In genomic region chr7:28156401-28156800, GRCh38 we compare ENCODE assay signal across 20 cellular contexts. TPM values are rescaled to one million over a fixed set of nuclear protein-coding genes. Genes with fewer than 3 reads are reported as not detected.
DNase-seq lines count a peak whose midpoint lies in the region; ATAC-seq and TF ChIP-seq lines count a peak whose summit lies in the region.
"Had no signal": no experiment of that assay in that cellular context is flagged by ENCODE, and none has a peak within 500 bp of the region (broad histone marks: within the 10 kb centered on the region; RNA-seq: fewer than 3 reads in every experiment).

No MANE protein-coding gene starts in this region.

- POLR2A ChIA-PET in activated B cell treated with CpG ODN at 0.5 μM for 24 hours (lab: Charles Lee), result interaction anchor here (2.4 to 6.4 kb wide), 2 partner anchors 10 to 51 kb away, joined by 10 to 81 read pairs; no protein-coding TSS in a partner anchor

- peaks cover 4% of the 10 kb centered on the region for H3K9me3 Mint-ChIP-seq in stimulated activated naive CD8-positive, alpha-beta T cell treated with anti-CD3 and anti-CD28 coated beads, Interleukin-15, Interleukin-2, amounts not matched to agents 100 ng/mL and 50 ng/mL, for 24 hours
- H3K9me3 Mint-ChIP-seq in activated B cell treated with CpG ODN at 0.5 μM for 24 hours, result no peaks in the 10 kb centered on the region
- no peaks in the 10 kb centered on the region for H3K9me3 Mint-ChIP-seq in memory B cell
- H3K9me3 Mint-ChIP-seq in activated CD4-positive, alpha-beta T cell treated with anti-CD3 and anti-CD28 coated beads, Interleukin-2, amount 10 ng/mL, durations not matched to agents 24 days and 14 days, result peaks cover 4% of the 10 kb centered on the region
- H3K9me3 Mint-ChIP-seq: activated naive CD4-positive, alpha-beta T cell treated with anti-CD3 and anti-CD28 coated beads, Interleukin-2, amount 10 ng/mL, durations not matched to agents 7 days and 5 days had no signal

- peak overlapping the region; percentile 24 for H3K27ac Mint-ChIP-seq in stimulated activated naive CD8-positive, alpha-beta T cell treated with anti-CD3 and anti-CD28 coated beads, Interleukin-15, Interleukin-2, amounts not matched to agents 100 ng/mL and 50 ng/mL, for 24 hours
- H3K27ac Mint-ChIP-seq in activated B cell treated with CpG ODN at 0.5 μM for 24 hours, result peak overlapping the region; percentile 94
- peak overlapping the region; percentile 96 for H3K27ac Mint-ChIP-seq in memory B cell
- H3K27ac Mint-ChIP-seq in activated CD4-positive, alpha-beta T cell treated with anti-CD3 and anti-CD28 coated beads, Interleukin-2, amount 10 ng/mL, durations not matched to agents 24 days and 14 days, result no peak overlapping the region
- H3K27ac Mint-ChIP-seq: activated naive CD4-positive, alpha-beta T cell treated with anti-CD3 and anti-CD28 coated beads, Interleukin-2, amount 10 ng/mL, durations not matched to agents 7 days and 5 days had no signal

- no peak for DNase-seq in stimulated activated naive CD8-positive, alpha-beta T cell treated with anti-CD3 and anti-CD28 coated beads, Interleukin-15, Interleukin-2, amounts not matched to agents 100 U/mL and 50 U/mL, for 24 hours
- DNase-seq in activated B cell treated with CpG ODN at 0.5 μM for 24 hours (no peak), memory B cell (ENCODE audit: low spot score in 2 of 2) (no peak), ureter (ENCODE audit: low spot score) (no peak), NCI-H1105 treated with DMSO at 0.1 percent for 48 hours (lab: John Stamatoyannopoulos, UW) (no peak), NCI-H2029 (lab: John Stamatoyannopoulos, UW) (no peak)
- DNase-seq in activated CD4-positive, alpha-beta T cell treated with anti-CD3 and anti-CD28 coated beads, Interleukin-2, amount 10 ng/mL, durations not matched to agents 24 days and 14 days, result no peak
- DNase-seq: activated CD4-positive, alpha-beta T cell treated with anti-CD3 and anti-CD28 coated beads for 36 hours; activated CD8-positive, alpha-beta memory T cell treated with anti-CD3 and anti-CD28 coated beads for 24 hours; activated naive CD4-positive, alpha-beta T cell treated with anti-CD3 and anti-CD28 coated beads, Interleukin-2, amount 10 ng/mL, durations not matched to agents 7 days and 5 days; activated T-cell treated with anti-CD3 and anti-CD28 coated beads, Interleukin-2, amount 50 U/mL, for 1 hour; C1 segment of cervical spinal cord; cerebellar nuclear complex; glutamatergic neuron; MM.1S; NCI-H1417 treated with DMSO at 0.1 percent for 48 hours; NCI-H510A; Peyer's patch had no signal

- peaks cover 23% of the 10 kb centered on the region for H3K36me3 Mint-ChIP-seq in stimulated activated naive CD8-positive, alpha-beta T cell treated with anti-CD3 and anti-CD28 coated beads, Interleukin-15, Interleukin-2, amounts not matched to agents 100 ng/mL and 50 ng/mL, for 24 hours (ENCODE audit: low read depth)
- H3K36me3 Mint-ChIP-seq in activated B cell treated with CpG ODN at 0.5 μM for 24 hours (ENCODE audit: low read depth) (peaks cover 22% of the 10 kb centered on the region), memory B cell (peaks cover 19% of the 10 kb centered on the region)
- H3K36me3 Mint-ChIP-seq in activated CD4-positive, alpha-beta T cell treated with anti-CD3 and anti-CD28 coated beads, Interleukin-2, amount 10 ng/mL, durations not matched to agents 24 days and 14 days (ENCODE audit: low read depth), result no peaks in the 10 kb centered on the region

- H3K27me3 Mint-ChIP-seq in stimulated activated naive CD8-positive, alpha-beta T cell treated with anti-CD3 and anti-CD28 coated beads, Interleukin-15, Interleukin-2, amounts not matched to agents 100 ng/mL and 50 ng/mL, for 24 hours, result no peaks in the 10 kb centered on the region
- no peaks in the 10 kb centered on the region for H3K27me3 Mint-ChIP-seq in activated B cell treated with CpG ODN at 0.5 μM for 24 hours
- H3K27me3 Mint-ChIP-seq in memory B cell, result no peaks in the 10 kb centered on the region
- peaks cover 11% of the 10 kb centered on the region for H3K27me3 Mint-ChIP-seq in activated CD4-positive, alpha-beta T cell treated with anti-CD3 and anti-CD28 coated beads, Interleukin-2, amount 10 ng/mL, durations not matched to agents 24 days and 14 days
- H3K27me3 Mint-ChIP-seq: activated CD4-positive, alpha-beta T cell treated with anti-CD3 and anti-CD28 coated beads for 36 hours had no signal

- intact Hi-C loops in activated B cell treated with CpG ODN at 0.5 μM for 24 hours (cut with micrococcal nuclease), result loop anchor here (10.0 kb wide), 1 partner anchor 1292 kb away; the partner anchor contains the start of gene SKAP2
- intact Hi-C loops in activated CD4-positive, alpha-beta T cell treated with anti-CD3 and anti-CD28 coated beads, Interleukin-2, amount 10 ng/mL, durations not matched to agents 24 days and 14 days (cut with micrococcal nuclease), result loop anchor here (5.0 kb wide), 1 partner anchor 494 kb away; the partner anchor contains the start of gene HIBADH

- H3K4me1 Mint-ChIP-seq in stimulated activated naive CD8-positive, alpha-beta T cell treated with anti-CD3 and anti-CD28 coated beads, Interleukin-15, Interleukin-2, amounts not matched to agents 100 ng/mL and 50 ng/mL, for 24 hours (ENCODE audit: low read depth), result peaks cover 72% of the 10 kb centered on the region
- H3K4me1 Mint-ChIP-seq in activated B cell treated with CpG ODN at 0.5 μM for 24 hours (peaks cover 95% of the 10 kb centered on the region), memory B cell (peaks cover 71% of the 10 kb centered on the region)
- H3K4me1 Mint-ChIP-seq in activated CD4-positive, alpha-beta T cell treated with anti-CD3 and anti-CD28 coated beads, Interleukin-2, amount 10 ng/mL, durations not matched to agents 24 days and 14 days, result peaks cover 32% of the 10 kb centered on the region

- ATAC-seq in stimulated activated naive CD8-positive, alpha-beta T cell treated with anti-CD3 and anti-CD28 coated beads, Interleukin-15, Interleukin-2, amounts not matched to agents 100 U/mL and 50 U/mL, for 24 hours, result no peak
- ATAC-seq in activated B cell treated with CpG ODN at 0.5 μM for 24 hours (ENCODE audit: low read depth) (no peak), memory B cell (ENCODE audit: low read depth) (no peak)
- ATAC-seq: activated CD4-positive, alpha-beta T cell treated with anti-CD3 and anti-CD28 coated beads for 36 hours; K562 had no signal

- H3K4me3 Mint-ChIP-seq in stimulated activated naive CD8-positive, alpha-beta T cell treated with anti-CD3 and anti-CD28 coated beads, Interleukin-15, Interleukin-2, amounts not matched to agents 100 ng/mL and 50 ng/mL, for 24 hours, result peak overlapping the region; percentile 71
- H3K4me3 Mint-ChIP-seq in activated B cell treated with CpG ODN at 0.5 μM for 24 hours, result peak overlapping the region; percentile 68
- no peak overlapping the region for H3K4me3 Mint-ChIP-seq in memory B cell
- H3K4me3 Mint-ChIP-seq in activated CD4-positive, alpha-beta T cell treated with anti-CD3 and anti-CD28 coated beads, Interleukin-2, amount 10 ng/mL, durations not matched to agents 24 days and 14 days, result no peak overlapping the region
- H3K4me3 Mint-ChIP-seq: activated CD4-positive, alpha-beta T cell treated with anti-CD3 and anti-CD28 coated beads for 36 hours; activated naive CD4-positive, alpha-beta T cell treated with anti-CD3 and anti-CD28 coated beads, Interleukin-2, amount 10 ng/mL, durations not matched to agents 7 days and 5 days had no signal

- TF ChIP-seq CTCF in activated B cell treated with CpG ODN at 0.5 μM for 24 hours (IDR thresholded peaks at IDR 0.05), result no peak

- CTCF ChIA-PET in activated B cell treated with CpG ODN at 0.5 μM for 24 hours (lab: Charles Lee), result no interaction called here

RNA-seq across cellular contexts. Expression of gene JAZF1, which starts 24.2 kb away (rescaled TPM):
- total RNA-seq in activated B cell treated with CpG ODN at 0.5 μM for 24 hours, result 49.5 and 54.8 TPM in 2 replicates
- total RNA-seq in activated CD4-positive, alpha-beta T cell treated with anti-CD3 and anti-CD28 coated beads, Interleukin-2, amount 10 ng/mL, durations not matched to agents 24 days and 14 days, result 4.2 and 4.4 TPM in 2 replicates
- 16.1 TPM for total RNA-seq in ureter

Comparison
In these comparisons a context has a peak if more than half of its experiments do, and no peak if none do; other contexts are left out.
1. H3K4me3 Mint-ChIP-seq: peak in stimulated activated naive CD8-positive, alpha-beta T cell treated with anti-CD3 and anti-CD28 coated beads, Interleukin-15, Interleukin-2, amounts not matched to agents 100 ng/mL and 50 ng/mL, for 24 hours (single experiment) and activated B cell treated with CpG ODN at 0.5 μM for 24 hours (single experiment); none in memory B cell (single experiment) and activated CD4-positive, alpha-beta T cell treated with anti-CD3 and anti-CD28 coated beads, Interleukin-2, amount 10 ng/mL, durations not matched to agents 24 days and 14 days (single experiment).